ENCODE assay signal across 10 cellular contexts in the genomic region with DNA sequence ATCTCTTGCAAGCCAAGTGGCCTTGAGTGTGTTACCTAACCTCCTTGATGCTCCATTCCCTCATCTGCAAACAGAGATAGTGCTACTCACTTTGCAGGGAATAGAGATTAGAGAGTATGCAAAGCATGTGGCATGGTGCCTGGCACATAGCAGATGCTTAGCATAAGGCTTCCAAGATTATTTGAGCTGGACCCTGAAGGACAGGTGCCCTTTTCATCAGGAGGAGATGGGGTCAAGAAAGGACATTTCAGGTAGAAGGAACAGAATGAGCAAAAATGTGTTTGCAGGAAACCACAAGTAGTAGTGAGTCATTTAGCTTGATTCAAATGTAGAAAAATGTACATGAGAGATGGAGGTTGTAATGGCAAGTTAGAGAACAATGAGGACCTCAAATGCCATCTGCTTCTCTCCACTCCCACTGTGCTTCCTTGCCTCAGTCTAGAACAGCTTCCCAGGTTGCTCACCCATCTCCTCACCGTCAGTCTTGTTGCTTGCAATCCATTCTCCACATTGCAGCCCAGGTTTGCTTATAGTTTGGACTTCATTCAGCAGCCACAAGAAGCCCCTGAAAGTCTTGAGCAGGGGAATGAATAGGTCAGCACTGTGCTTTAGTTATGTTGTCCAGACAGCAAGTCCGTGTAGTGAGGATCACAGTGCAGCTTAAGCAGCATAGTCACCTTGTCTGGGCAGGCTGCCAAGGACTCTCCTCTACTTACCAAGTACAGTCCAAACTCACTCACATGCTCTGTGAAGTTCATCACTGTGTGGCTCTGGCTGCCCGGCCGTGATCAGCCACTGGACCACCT.
DNase-seq lines count a peak whose midpoint lies in the region; ATAC-seq, FAIRE-seq and TF ChIP-seq lines count a peak whose summit lies in the region.
"Had no signal": no experiment of that assay in that cellular context is flagged by ENCODE, and none has a peak within 500 bp of the region (broad histone marks: within the 10 kb centered on the region; RNA-seq: fewer than 3 reads in every experiment).

No MANE protein-coding gene starts in this region.

- H3K27ac ChIP-seq in right atrium auricular region (no peak overlapping the region), heart left ventricle (no peak overlapping the region), uterus (no peak overlapping the region), OCI-LY7 (ENCODE audit: low read depth, low read length, poor library complexity, severe bottlenecking) (no peak overlapping the region)
- H3K27ac ChIP-seq: SJSA1 had no signal

- H3K9me3 ChIP-seq in right atrium auricular region: no peaks in the 10 kb centered on the region
- no peaks in the 10 kb centered on the region for H3K9me3 ChIP-seq in heart left ventricle
- H3K9me3 ChIP-seq in uterus: no peaks in the 10 kb centered on the region
- no peaks in the 10 kb centered on the region for H3K9me3 ChIP-seq in OCI-LY7 (ENCODE audit: low read length)
- H3K9me3 ChIP-seq: SJSA1 had no signal

- no TSS peak for BruUV-seq in OCI-LY7 (replicated peaks; lab: Mats Ljungman, UMichigan)

- intact Hi-C loops in Right ventricle myocardium superior (cut with DNase I) (loop anchor here (10.0 kb wide), 2 partner anchors 535 to 785 kb away; a partner anchor contains a TSS), heart left ventricle (cut with DNase I) (loop anchor here in 5 of 10 donors (10.0 kb wide), 2 partner anchors 125 to 535 kb away; a partner anchor contains a TSS), uterus (cut with DNase I; ENCODE audit: low total_unique reads) (no loop called here), OCI-LY7 (cut with micrococcal nuclease; ENCODE audit: unreplicated experiment) (no loop called here)
- intact Hi-C loops in activated CD4-positive, alpha-beta memory T cell treated with anti-CD3 and anti-CD28 coated beads for 36 hours (cut with micrococcal nuclease): loop anchor here (1.0 to 5.0 kb wide), 5 partner anchors 9 to 103 kb away; no protein-coding TSS in a partner anchor

- H3K4me1 Mint-ChIP-seq in activated CD4-positive, alpha-beta memory T cell treated with anti-CD3 and anti-CD28 coated beads for 36 hours (ENCODE audit: low read depth): peaks cover 35% of the 10 kb centered on the region

- H3K36me3 Mint-ChIP-seq in activated CD4-positive, alpha-beta memory T cell treated with anti-CD3 and anti-CD28 coated beads for 36 hours: no peaks in the 10 kb centered on the region
- H3K36me3 Mint-ChIP-seq: CD8-positive, alpha-beta T cell had no signal

- no peak for TF ChIP-seq CTCF in right atrium auricular region (IDR thresholded peaks at IDR 0.05)
- no peak for TF ChIP-seq CTCF in heart left ventricle (IDR thresholded peaks at IDR 0.05)
- no peak for TF ChIP-seq CTCF in uterus (IDR thresholded peaks at IDR 0.05)
- TF ChIP-seq CTCF in OCI-LY7 (conservative IDR thresholded peaks at IDR 0.05; ENCODE audit: low read length): no peak

- peaks cover 9% of the 10 kb centered on the region for H3K27me3 Mint-ChIP-seq in activated CD4-positive, alpha-beta memory T cell treated with anti-CD3 and anti-CD28 coated beads for 36 hours

- TF ChIP-seq POLR2A in heart left ventricle (IDR thresholded peaks at IDR 0.05) (no peak), uterus (IDR thresholded peaks at IDR 0.05) (no peak)

- POLR2A ChIA-PET in activated CD4-positive, alpha-beta memory T cell treated with anti-CD3 and anti-CD28 coated beads for 36 hours (lab: Charles Lee): interaction anchor here (1.4 to 1.6 kb wide), 2 partner anchors 22 to 23 kb away, joined by 4 to 7 read pairs; no protein-coding TSS in a partner anchor
- POLR2A ChIA-PET in OCI-LY7 (lab: Charles Lee): no interaction called here

- H3K79me2 ChIP-seq in OCI-LY7 (ENCODE audit: insufficient read depth, low read depth, low read length): no peaks in the 10 kb centered on the region

- H3K4me3 ChIP-seq in right atrium auricular region (no peak overlapping the region), heart left ventricle (no peak overlapping the region), uterus (no peak overlapping the region), OCI-LY7 (ENCODE audit: low read depth, low read length, poor library complexity, severe bottlenecking) (no peak overlapping the region)
- H3K4me3 ChIP-seq: SJSA1 had no signal

- H3K4me3 Mint-ChIP-seq in activated CD4-positive, alpha-beta memory T cell treated with anti-CD3 and anti-CD28 coated beads for 36 hours: no peak overlapping the region
- H3K4me3 Mint-ChIP-seq: CD8-positive, alpha-beta T cell had no signal

- no peaks in the 10 kb centered on the region for H4K20me1 ChIP-seq in OCI-LY7 (ENCODE audit: insufficient read depth, low read length)

- FAIRE-seq in HTR-8/SVneo (lab: Jason Lieb, UNC): peak; percentile 97

- CTCF ChIA-PET in activated CD4-positive, alpha-beta memory T cell treated with anti-CD3 and anti-CD28 coated beads for 36 hours (lab: Charles Lee): interaction anchor here (0.8 to 4.2 kb wide), 6 partner anchors 8 to 126 kb away, joined by 3 to 63 read pairs (median 4); no protein-coding TSS in a partner anchor
- CTCF ChIA-PET in OCI-LY7 (lab: Charles Lee; ENCODE audit: unreplicated experiment): no interaction called here

- peaks cover 0 to 7% of the 10 kb centered on the region in 2 donors for H3K4me1 ChIP-seq in right atrium auricular region
- H3K4me1 ChIP-seq in heart left ventricle: peaks cover 0 to 7% (median 0%) of the 10 kb centered on the region in 12 donors
- H3K4me1 ChIP-seq in uterus: no peaks in the 10 kb centered on the region
- no peaks in the 10 kb centered on the region for H3K4me1 ChIP-seq in OCI-LY7 (ENCODE audit: insufficient read depth, low read length, poor library complexity, severe bottlenecking)
- H3K4me1 ChIP-seq: SJSA1 had no signal

- H3K9me3 Mint-ChIP-seq in activated CD4-positive, alpha-beta memory T cell treated with anti-CD3 and anti-CD28 coated beads for 36 hours: no peaks in the 10 kb centered on the region
- H3K9me3 Mint-ChIP-seq: CD8-positive, alpha-beta T cell had no signal

- H3K27me3 ChIP-seq in right atrium auricular region (no peaks in the 10 kb centered on the region), heart left ventricle (peaks cover 0 to 11% (median 0%) of the 10 kb centered on the region in 9 donors), uterus (no peaks in the 10 kb centered on the region)
- H3K27me3 ChIP-seq: SJSA1 had no signal

- H3K27ac Mint-ChIP-seq in activated CD4-positive, alpha-beta memory T cell treated with anti-CD3 and anti-CD28 coated beads for 36 hours: peak overlapping the region; percentile 84
- H3K27ac Mint-ChIP-seq: CD8-positive, alpha-beta T cell had no signal

- DNase-seq in Right ventricle myocardium superior (peak; percentile 61), right atrium auricular region (ENCODE audit: low spot score) (no peak), HTR-8/SVneo (ENCODE audit: insufficient read length, low spot score) (no peak), heart left ventricle (peak; percentile 36 to 77 (median 66)), uterus (peak; percentile 23 to 24), NOMO-1 treated with DMSO at 0.1 percent for 48 hours (lab: John Stamatoyannopoulos, UW; ENCODE audit: unreplicated experiment) (no peak), OCI-LY7 (ENCODE audit: low spot score) (no peak)
- peak; percentile 73 for DNase-seq in activated CD4-positive, alpha-beta memory T cell treated with anti-CD3 and anti-CD28 coated beads for 36 hours

- ATAC-seq in Right ventricle myocardium superior (ENCODE audit: poor library complexity) (peak; percentile 79), heart left ventricle (peak; percentile 32 to 81 (median 71))
- ATAC-seq: CD8-positive, alpha-beta T cell had no signal

- H3K9me2 ChIP-seq in OCI-LY7 (ENCODE audit: insufficient read depth, low read length): no peaks in the 10 kb centered on the region

- H3K36me3 ChIP-seq in right atrium auricular region (no peaks in the 10 kb centered on the region), heart left ventricle (no peaks in the 10 kb centered on the region), uterus (no peaks in the 10 kb centered on the region), OCI-LY7 (ENCODE audit: insufficient read depth, low read length) (no peaks in the 10 kb centered on the region)
- H3K36me3 ChIP-seq: SJSA1 had no signal

- WGBS in heart left ventricle, 4 donors: 38 to 42% (median 41%) methylated on average over 4 of the region's 4 CpGs

- H3K4me2 ChIP-seq in OCI-LY7 (ENCODE audit: low read length): no peak overlapping the region

- no peak overlapping the region for H2AFZ ChIP-seq in OCI-LY7 (ENCODE audit: low read length)

Comparison
In these comparisons a context has a peak if more than half of its experiments do, and no peak if none do; other contexts are left out.
1. DNase-seq: peak in Right ventricle myocardium superior (single experiment), activated CD4-positive, alpha-beta memory T cell treated with anti-CD3 and anti-CD28 coated beads for 36 hours (single experiment), heart left ventricle (5 of 5) and uterus (2 of 2); none in right atrium auricular region (single experiment), HTR-8/SVneo (single experiment), NOMO-1 treated with DMSO at 0.1 percent for 48 hours (single experiment) and OCI-LY7 (single experiment).
2. intact Hi-C loops: an anchor here in Right ventricle myocardium superior (10.0 kb wide) and activated CD4-positive, alpha-beta memory T cell treated with anti-CD3 and anti-CD28 coated beads for 36 hours (1.0 to 5.0 kb wide); none called in uterus and OCI-LY7.